1 cellular context compared by ENCODE assay signal in genomic region chr18:46252754-46253153, GRCh38.
TF ChIP-seq lines count a peak whose summit lies in the region.

No MANE protein-coding gene starts in this region.

TF ChIP-seq in GM23338, 12 proteins besides CTCF, POLR2A, EP300 and RAD21 (continued from another document):
- no peak for TF ChIP-seq ZNF462 (CRISPR knock-in tag; IDR thresholded peaks at IDR 0.05)
- TF ChIP-seq EZH2phosphoT487 (IDR thresholded peaks at IDR 0.05; ENCODE audit: unreplicated experiment) = no peak
- no peak for TF ChIP-seq ZNF331 (CRISPR knock-in tag; IDR thresholded peaks at IDR 0.05; ENCODE audit: low read depth)
- TF ChIP-seq REST (IDR thresholded peaks at IDR 0.05; ENCODE audit: unreplicated experiment) = no peak
- no peak for TF ChIP-seq ETS1 (IDR thresholded peaks at IDR 0.05)
- TF ChIP-seq POLR2AphosphoS5 (IDR thresholded peaks at IDR 0.05; ENCODE audit: low read depth) = no peak
